ENCODE assay signal across 13 cellular contexts in genomic region chr20:33838035-33838864, GRCh38. TPM values are rescaled to one million over a fixed set of nuclear protein-coding genes. Genes with fewer than 3 reads are reported as not detected.
A peak's percentile ranks its signal among the peaks of the same experiment; 100 is the strongest.
DNase-seq lines count a peak whose midpoint lies in the region; ATAC-seq and TF ChIP-seq lines count a peak whose summit lies in the region.
"Had no signal": no experiment of that assay in that cellular context is flagged by ENCODE, and none has a peak within 500 bp of the region (broad histone marks: within the 10 kb centered on the region; RNA-seq: fewer than 3 reads in every experiment).

No MANE protein-coding gene starts in this region.

- peaks cover 14% of the 10 kb centered on the region; the same call in 1 of the 2 replicates for H4K20me1 ChIP-seq in DOHH2 (ENCODE audit: control insufficient read depth, insufficient read depth, low read depth, low read length)

- no peaks in the 10 kb centered on the region for H3K9me2 ChIP-seq in DOHH2 (replicated peaks; ENCODE audit: control insufficient read depth, low read length)

- H3K9me3 ChIP-seq in DOHH2 (ENCODE audit: control insufficient read depth, insufficient read depth, low read length) = no peaks in the 10 kb centered on the region
- no peaks in the 10 kb centered on the region for H3K9me3 ChIP-seq in neutrophil

- H3K27me3 ChIP-seq in DOHH2 (ENCODE audit: control insufficient read depth, low read length) = no peaks in the 10 kb centered on the region
- H3K27me3 ChIP-seq in neutrophil = no peaks in the 10 kb centered on the region

- no peak for TF ChIP-seq POLR2A in NB4 (IDR thresholded peaks at IDR 0.05; ENCODE audit: extremely low read depth, insufficient read length)

- H3K27ac ChIP-seq in DOHH2 (ENCODE audit: low read depth, low read length) = no peak overlapping the region
- H3K27ac ChIP-seq in neutrophil = peak overlapping the region; percentile 58

- DNase-seq in NB4 (ENCODE audit: low read depth) = no peak
- peak; percentile 15 for DNase-seq in dermis blood vessel endothelial cell
- DNase-seq in GM19238 (ENCODE audit: insufficient read length, low spot score) = no peak
- DNase-seq in GOT3 (lab: John Stamatoyannopoulos, UW) = no peak
- DNase-seq: activated CD8-positive, alpha-beta memory T cell treated with anti-CD3 and anti-CD28 coated beads, Interleukin-2, amount 10 ng/mL, durations not matched to agents 7 days and 5 days; anterior cingulate cortex; DMS79; NCI-H524; stimulated activated CD4-positive, alpha-beta T cell treated with anti-CD3 and anti-CD28 coated beads, Interleukin-4, amount 100 ng/mL, for 24 hours had no signal

- H3F3A ChIP-seq in DOHH2 (ENCODE audit: control insufficient read depth, insufficient read depth) = no peaks in the 10 kb centered on the region

- H3K4me2 ChIP-seq in DOHH2 (ENCODE audit: low read length) = peak overlapping the region; percentile 43; the same call in 1 of the 2 replicates

- H3K36me3 ChIP-seq in DOHH2 (ENCODE audit: control insufficient read depth, low read length) (no peaks in the 10 kb centered on the region), neutrophil (peaks cover 10% of the 10 kb centered on the region)

- peaks cover 92% of the 10 kb centered on the region for H3K79me2 ChIP-seq in DOHH2 (ENCODE audit: control insufficient read depth, low read length)

- ATAC-seq in GM19324 (IDR thresholded peaks at IDR 0.05; ENCODE audit: low FRiP score, unreplicated experiment) = no peak
- no peak for ATAC-seq in GM19395 (IDR thresholded peaks at IDR 0.05; ENCODE audit: unreplicated experiment)
- ATAC-seq: activated CD8-positive, alpha-beta memory T cell treated with anti-CD3 and anti-CD28 coated beads, Interleukin-2, amount 10 ng/mL, durations not matched to agents 7 days and 5 days had no signal

- H3K4me1 ChIP-seq in DOHH2 (ENCODE audit: control insufficient read depth, low read length) = peaks cover 23% of the 10 kb centered on the region
- peaks cover 57 to 65% of the 10 kb centered on the region in 2 experiments for H3K4me1 ChIP-seq in neutrophil (ENCODE audit: control insufficient read depth in 1 of 2, insufficient read depth in 1 of 2, low read depth in 1 of 2, low read length in 1 of 2)

- H3K4me3 ChIP-seq in DOHH2 (ENCODE audit: low read length) = no peak overlapping the region
- H3K4me3 ChIP-seq in NB4 (ENCODE audit: low read depth, low read length) = no peak overlapping the region
- H3K4me3 ChIP-seq in neutrophil (ENCODE audit: low read depth in 1 of 2, low read length in 1 of 2) = no peak overlapping the region

- TF ChIP-seq CTCF in DOHH2 (IDR thresholded peaks at IDR 0.05; ENCODE audit: low read depth, low read length, poor library complexity, severe bottlenecking) = no peak
- TF ChIP-seq CTCF in NB4 (IDR thresholded peaks at IDR 0.05; ENCODE audit: low read depth, low read length) = peak; percentile 7
- no peak for TF ChIP-seq CTCF in neutrophil (IDR thresholded peaks at IDR 0.05)

RNA-seq across cellular contexts. Expression of gene CHMP4B, which starts 27.1 kb away (rescaled TPM):
- 58.2 and 58.8 TPM in 2 replicates for total RNA-seq in dermis blood vessel endothelial cell
